In the genomic region with DNA sequence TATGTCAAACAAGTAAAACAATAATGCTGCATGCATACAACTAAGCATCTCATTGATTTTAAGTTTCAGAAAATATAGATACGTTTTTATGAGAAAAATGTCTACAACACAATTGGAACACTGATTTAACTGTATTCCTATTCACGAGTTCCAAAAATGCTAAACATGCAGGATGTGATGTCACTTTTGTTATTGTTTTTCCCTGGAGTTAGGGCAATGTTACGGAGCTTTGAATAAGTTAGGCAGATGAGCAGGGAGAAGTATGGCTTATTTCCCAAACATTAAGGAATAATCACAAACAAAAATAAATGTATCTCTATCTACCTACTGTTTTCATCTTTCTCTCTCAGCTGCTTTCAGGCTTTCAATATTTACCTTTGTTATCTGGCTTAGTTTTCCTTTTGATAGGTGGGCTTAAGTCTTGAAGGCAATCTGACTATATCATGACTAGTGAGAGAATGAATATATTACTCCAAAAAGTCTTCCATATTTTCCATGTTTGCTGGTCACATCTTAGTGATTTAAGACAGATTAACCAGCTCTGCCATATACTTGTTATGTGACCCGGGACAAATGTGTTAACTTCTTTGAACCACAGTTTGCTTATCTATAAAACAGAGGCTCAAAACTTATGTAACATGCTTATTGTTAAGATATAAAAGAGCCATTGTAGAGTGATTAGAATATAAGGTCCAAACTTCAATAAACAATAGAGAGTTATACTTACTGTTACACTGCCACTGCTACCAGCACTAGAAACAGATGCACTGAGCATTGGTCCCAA, we compare ENCODE assay signal across 23 cellular contexts.
"Had no signal": no experiment of that assay in that cellular context is flagged by ENCODE, and none has a peak within 500 bp of the region (broad histone marks: within the 10 kb centered on the region; RNA-seq: fewer than 3 reads in every experiment).

No MANE protein-coding gene starts in this region.

- H3K27me3 ChIP-seq: breast epithelium, esophagus squamous epithelium, right atrium auricular region, transverse colon, uterus had no signal

- H3K36me3 ChIP-seq: breast epithelium, esophagus squamous epithelium, lower lobe of right lung, right atrium auricular region, transverse colon, uterus had no signal

- H3K9me3 ChIP-seq: breast epithelium, esophagus squamous epithelium, lower lobe of right lung, mucosa of descending colon, right atrium auricular region, transverse colon, uterus had no signal

- DNase-seq: activated CD4-positive, alpha-beta T cell treated with anti-CD3 and anti-CD28 coated beads, Interleukin-2, amount 50 U/mL, for 1 hour; activated CD8-positive, alpha-beta memory T cell treated with anti-CD3 and anti-CD28 coated beads, Interleukin-2, amount 50 U/mL, for 4 hours; activated naive CD4-positive, alpha-beta T cell treated with anti-CD3 and anti-CD28 coated beads for 36 hours; activated T-cell treated with anti-CD3 and anti-CD28 coated beads, Interleukin-2, amount 50 U/mL, for 4 hours; aorta; dermis blood vessel endothelial cell; effector memory CD8-positive, alpha-beta T cell; esophagus squamous epithelium; foreskin fibroblast; head of caudate nucleus; left cardiac atrium; lower lobe of right lung; mucosa of descending colon; naive B cell; stimulated activated CD4-positive, alpha-beta T cell treated with anti-CD3 and anti-CD28 coated beads, Interleukin-12 subunit alpha, Interleukin-12 subunit beta, amount 100 ng/mL, for 4 hours; stimulated activated CD4-positive, alpha-beta T cell treated with anti-CD3 and anti-CD28 coated beads, Interleukin-1b, Interleukin-23, amount 100 ng/mL, for 48 hours; stimulated activated naive CD4-positive, alpha-beta T cell treated with Interleukin-2 at 50 U/mL for 16 hours; T-helper 1 cell; transverse colon; uterus had no signal

- H3K27ac ChIP-seq: breast epithelium, esophagus squamous epithelium, lower lobe of right lung, right atrium auricular region, transverse colon, uterus had no signal

- ATAC-seq: activated CD4-positive, CD25-positive, alpha-beta regulatory T cell treated with anti-CD3 and anti-CD28 coated beads, Interleukin-2, amount 50 U/mL, for 24 hours; activated T-cell treated with anti-CD3 and anti-CD28 coated beads, Interleukin-2, amount 50 U/mL, for 4 hours; effector memory CD8-positive, alpha-beta T cell; left cardiac atrium; lower lobe of right lung; mucosa of descending colon had no signal

- H3K4me3 ChIP-seq: breast epithelium, esophagus squamous epithelium, lower lobe of right lung, mucosa of descending colon, right atrium auricular region, transverse colon, uterus had no signal

- H3K4me1 ChIP-seq: breast epithelium, esophagus squamous epithelium, lower lobe of right lung, right atrium auricular region, transverse colon, uterus had no signal
